10 cellular contexts compared by ENCODE assay signal in genomic region chr10:3755440-3756359, GRCh38. TPM values are rescaled to one million over a fixed set of nuclear protein-coding genes. Genes with fewer than 3 reads are reported as not detected.
DNase-seq lines count a peak whose midpoint lies in the region; ATAC-seq and TF ChIP-seq lines count a peak whose summit lies in the region.
"Had no signal": no experiment of that assay in that cellular context is flagged by ENCODE, and none has a peak within 500 bp of the region (broad histone marks: within the 10 kb centered on the region; RNA-seq: fewer than 3 reads in every experiment).

No MANE protein-coding gene starts in this region.

- H3K4me3 ChIP-seq in left ventricle myocardium inferior (no peak overlapping the region), MG63 (no peak overlapping the region)

- H3K27me3 ChIP-seq in left ventricle myocardium inferior (ENCODE audit: low read depth): no peaks in the 10 kb centered on the region
- H3K27me3 ChIP-seq in MG63: no peaks in the 10 kb centered on the region

- H3K9me3 ChIP-seq in left ventricle myocardium inferior (replicated peaks) (no peaks in the 10 kb centered on the region), MG63 (no peaks in the 10 kb centered on the region)

- peak overlapping the region; percentile 66 for H3K27ac ChIP-seq in left ventricle myocardium inferior (replicated peaks)
- H3K27ac ChIP-seq: VCaP had no signal

- peaks cover 42% of the 10 kb centered on the region for H3K4me1 ChIP-seq in left ventricle myocardium inferior

- no peaks in the 10 kb centered on the region for H3K27me3 Mint-ChIP-seq in activated T-cell treated with anti-CD3 and anti-CD28 coated beads, Interleukin-2, amount 50 U/mL, for 24 hours
- no peaks in the 10 kb centered on the region for H3K27me3 Mint-ChIP-seq in activated T-cell treated with anti-CD3 and anti-CD28 coated beads, Interleukin-2, amount 50 U/mL, for 4 hours (ENCODE audit: low read depth)
- no peaks in the 10 kb centered on the region for H3K27me3 Mint-ChIP-seq in activated T-helper 1 cell treated with anti-CD3 and anti-CD28 coated beads, Interleukin-12 subunit alpha, Interleukin-12 subunit beta, Interleukin-2, Interleukin-4 antibody, amounts not matched to agents 30 ng/mL and 10 ng/mL and 1 ng/mL, durations not matched to agents 14 hours and 24 hours and 36 hours (ENCODE audit: insufficient read depth)
- no peaks in the 10 kb centered on the region for H3K27me3 Mint-ChIP-seq in stimulated activated naive B cell treated with anti-CD40 and anti-IgM and Interleukin-4, amounts not matched to agents 10 μg/mL and 1 μg/mL and 100 μg/mL, for 72 hours

- H3K36me3 Mint-ChIP-seq in activated T-cell treated with anti-CD3 and anti-CD28 coated beads, Interleukin-2, amount 50 U/mL, for 24 hours (ENCODE audit: low read depth): peaks cover under 1% of the 10 kb centered on the region
- H3K36me3 Mint-ChIP-seq in activated T-cell treated with anti-CD3 and anti-CD28 coated beads, Interleukin-2, amount 50 U/mL, for 4 hours (ENCODE audit: insufficient read depth): no peaks in the 10 kb centered on the region
- peaks cover 19% of the 10 kb centered on the region for H3K36me3 Mint-ChIP-seq in activated T-helper 1 cell treated with anti-CD3 and anti-CD28 coated beads, Interleukin-12 subunit alpha, Interleukin-12 subunit beta, Interleukin-2, Interleukin-4 antibody, amounts not matched to agents 30 ng/mL and 10 ng/mL and 1 ng/mL, durations not matched to agents 14 hours and 24 hours and 36 hours (ENCODE audit: low read depth)
- peaks cover under 1 to 14% of the 10 kb centered on the region in 2 donors for H3K36me3 Mint-ChIP-seq in stimulated activated naive B cell treated with anti-CD40 and anti-IgM and Interleukin-4, amounts not matched to agents 10 μg/mL and 1 μg/mL and 100 μg/mL, for 72 hours

- H3K4me1 Mint-ChIP-seq in activated T-cell treated with anti-CD3 and anti-CD28 coated beads, Interleukin-2, amount 50 U/mL, for 24 hours (ENCODE audit: low read depth): peaks cover 64% of the 10 kb centered on the region
- peaks cover 55% of the 10 kb centered on the region for H3K4me1 Mint-ChIP-seq in activated T-cell treated with anti-CD3 and anti-CD28 coated beads, Interleukin-2, amount 50 U/mL, for 4 hours (ENCODE audit: low read depth)
- H3K4me1 Mint-ChIP-seq in activated T-helper 1 cell treated with anti-CD3 and anti-CD28 coated beads, Interleukin-12 subunit alpha, Interleukin-12 subunit beta, Interleukin-2, Interleukin-4 antibody, amounts not matched to agents 30 ng/mL and 10 ng/mL and 1 ng/mL, durations not matched to agents 14 hours and 24 hours and 36 hours (ENCODE audit: low read depth): peaks cover 70% of the 10 kb centered on the region
- peaks cover 45 to 64% of the 10 kb centered on the region in 2 donors for H3K4me1 Mint-ChIP-seq in stimulated activated naive B cell treated with anti-CD40 and anti-IgM and Interleukin-4, amounts not matched to agents 10 μg/mL and 1 μg/mL and 100 μg/mL, for 72 hours

- intact Hi-C loops in activated T-helper 1 cell treated with anti-CD3 and anti-CD28 coated beads, Interleukin-12 subunit alpha, Interleukin-12 subunit beta, Interleukin-2, Interleukin-4 antibody, amounts not matched to agents 30 ng/mL and 10 ng/mL and 1 ng/mL, durations not matched to agents 14 hours and 24 hours and 36 hours (cut with micrococcal nuclease): loop anchor here (5.0 to 10.0 kb wide), 5 partner anchors 68 to 899 kb away; no protein-coding TSS in a partner anchor
- intact Hi-C loops in left ventricle myocardium inferior (cut with micrococcal nuclease): no loop called here

- TF ChIP-seq CTCF in left ventricle myocardium inferior (IDR thresholded peaks at IDR 0.05; ENCODE audit: borderline replicate concordance): no peak

- no peak for ATAC-seq in activated T-cell treated with anti-CD3 and anti-CD28 coated beads, Interleukin-2, amount 50 U/mL, for 4 hours
- ATAC-seq in stimulated activated naive B cell treated with anti-CD40 and anti-IgM and Interleukin-4, amounts not matched to agents 10 μg/mL and 1 μg/mL and 100 μg/mL, for 72 hours (replicated peaks): no peak
- ATAC-seq in GM19467 (IDR thresholded peaks at IDR 0.05; ENCODE audit: unreplicated experiment) (no peak), HG02981 (IDR thresholded peaks at IDR 0.05; ENCODE audit: unreplicated experiment) (no peak)

- DNase-seq in activated T-cell treated with anti-CD3 and anti-CD28 coated beads, Interleukin-2, amount 50 U/mL, for 24 hours: no peak
- DNase-seq in activated T-cell treated with anti-CD3 and anti-CD28 coated beads, Interleukin-2, amount 50 U/mL, for 4 hours: no peak
- DNase-seq in activated T-helper 1 cell treated with anti-CD3 and anti-CD28 coated beads, Interleukin-12 subunit alpha, Interleukin-12 subunit beta, Interleukin-2, Interleukin-4 antibody, amounts not matched to agents 30 ng/mL and 10 ng/mL and 1 ng/mL, durations not matched to agents 14 hours and 24 hours and 36 hours (ENCODE audit: low spot score): no peak
- DNase-seq in left ventricle myocardium inferior: no peak
- no peak for DNase-seq in stimulated activated naive B cell treated with anti-CD40 and anti-IgM and Interleukin-4, amounts not matched to agents 10 μg/mL and 1 μg/mL and 100 μg/mL, for 72 hours
- DNase-seq in MG63: no peak
- DNase-seq: NCI-H1048 had no signal

- peak overlapping the region; percentile 42 for H3K27ac Mint-ChIP-seq in activated T-cell treated with anti-CD3 and anti-CD28 coated beads, Interleukin-2, amount 50 U/mL, for 24 hours
- H3K27ac Mint-ChIP-seq in activated T-helper 1 cell treated with anti-CD3 and anti-CD28 coated beads, Interleukin-12 subunit alpha, Interleukin-12 subunit beta, Interleukin-2, Interleukin-4 antibody, amounts not matched to agents 30 ng/mL and 10 ng/mL and 1 ng/mL, durations not matched to agents 14 hours and 24 hours and 36 hours: peak overlapping the region; percentile 100
- H3K27ac Mint-ChIP-seq in stimulated activated naive B cell treated with anti-CD40 and anti-IgM and Interleukin-4, amounts not matched to agents 10 μg/mL and 1 μg/mL and 100 μg/mL, for 72 hours: peak overlapping the region; percentile 62

- no peaks in the 10 kb centered on the region for H3K36me3 ChIP-seq in left ventricle myocardium inferior
- H3K36me3 ChIP-seq in MG63: no peaks in the 10 kb centered on the region

- H3K9me3 Mint-ChIP-seq in activated T-cell treated with anti-CD3 and anti-CD28 coated beads, Interleukin-2, amount 50 U/mL, for 24 hours: peaks cover under 1% of the 10 kb centered on the region
- peaks cover under 1% of the 10 kb centered on the region for H3K9me3 Mint-ChIP-seq in activated T-cell treated with anti-CD3 and anti-CD28 coated beads, Interleukin-2, amount 50 U/mL, for 4 hours
- peaks cover 4% of the 10 kb centered on the region for H3K9me3 Mint-ChIP-seq in activated T-helper 1 cell treated with anti-CD3 and anti-CD28 coated beads, Interleukin-12 subunit alpha, Interleukin-12 subunit beta, Interleukin-2, Interleukin-4 antibody, amounts not matched to agents 30 ng/mL and 10 ng/mL and 1 ng/mL, durations not matched to agents 14 hours and 24 hours and 36 hours
- H3K9me3 Mint-ChIP-seq in stimulated activated naive B cell treated with anti-CD40 and anti-IgM and Interleukin-4, amounts not matched to agents 10 μg/mL and 1 μg/mL and 100 μg/mL, for 72 hours: peaks cover 8 to 9% of the 10 kb centered on the region in 2 donors

- H3K4me3 Mint-ChIP-seq in activated T-cell treated with anti-CD3 and anti-CD28 coated beads, Interleukin-2, amount 50 U/mL, for 24 hours: no peak overlapping the region
- H3K4me3 Mint-ChIP-seq in activated T-cell treated with anti-CD3 and anti-CD28 coated beads, Interleukin-2, amount 50 U/mL, for 4 hours: no peak overlapping the region
- no peak overlapping the region for H3K4me3 Mint-ChIP-seq in activated T-helper 1 cell treated with anti-CD3 and anti-CD28 coated beads, Interleukin-12 subunit alpha, Interleukin-12 subunit beta, Interleukin-2, Interleukin-4 antibody, amounts not matched to agents 30 ng/mL and 10 ng/mL and 1 ng/mL, durations not matched to agents 14 hours and 24 hours and 36 hours
- H3K4me3 Mint-ChIP-seq in stimulated activated naive B cell treated with anti-CD40 and anti-IgM and Interleukin-4, amounts not matched to agents 10 μg/mL and 1 μg/mL and 100 μg/mL, for 72 hours: no peak overlapping the region

RNA-seq across cellular contexts. Expression of gene KLF6, which starts 29.3 kb away (rescaled TPM):
- 100 to 1,000 TPM; 188 to 247 (median 209) TPM for total RNA-seq in activated T-cell treated with anti-CD3 and anti-CD28 coated beads, Interleukin-2, amount 50 U/mL, for 4 hours
- 110 and 113 TPM in 2 replicates for total RNA-seq in activated T-helper 1 cell treated with anti-CD3 and anti-CD28 coated beads, Interleukin-12 subunit alpha, Interleukin-12 subunit beta, Interleukin-2, Interleukin-4 antibody, amounts not matched to agents 30 ng/mL and 10 ng/mL and 1 ng/mL, durations not matched to agents 14 hours and 24 hours and 36 hours
- total RNA-seq in left ventricle myocardium inferior: 43.8 TPM
- 38.8 and 40.4 TPM in 2 replicates for total RNA-seq in MG63 (2014; rRNA removed; shearing (Covaris generic); ENCODE audit: low replicate concordance)

Comparison
In these comparisons a context has a peak if more than half of its experiments do, and no peak if none do; other contexts are left out.
1. H3K27ac Mint-ChIP-seq: peak in every context shown above with its lines; median percentile 100 in activated T-helper 1 cell treated with anti-CD3 and anti-CD28 coated beads, Interleukin-12 subunit alpha, Interleukin-12 subunit beta, Interleukin-2, Interleukin-4 antibody, amounts not matched to agents 30 ng/mL and 10 ng/mL and 1 ng/mL, durations not matched to agents 14 hours and 24 hours and 36 hours; 62 in stimulated activated naive B cell treated with anti-CD40 and anti-IgM and Interleukin-4, amounts not matched to agents 10 μg/mL and 1 μg/mL and 100 μg/mL, for 72 hours; 42 in activated T-cell treated with anti-CD3 and anti-CD28 coated beads, Interleukin-2, amount 50 U/mL, for 24 hours.